42 cellular contexts compared by ENCODE assay signal in the genomic region with DNA sequence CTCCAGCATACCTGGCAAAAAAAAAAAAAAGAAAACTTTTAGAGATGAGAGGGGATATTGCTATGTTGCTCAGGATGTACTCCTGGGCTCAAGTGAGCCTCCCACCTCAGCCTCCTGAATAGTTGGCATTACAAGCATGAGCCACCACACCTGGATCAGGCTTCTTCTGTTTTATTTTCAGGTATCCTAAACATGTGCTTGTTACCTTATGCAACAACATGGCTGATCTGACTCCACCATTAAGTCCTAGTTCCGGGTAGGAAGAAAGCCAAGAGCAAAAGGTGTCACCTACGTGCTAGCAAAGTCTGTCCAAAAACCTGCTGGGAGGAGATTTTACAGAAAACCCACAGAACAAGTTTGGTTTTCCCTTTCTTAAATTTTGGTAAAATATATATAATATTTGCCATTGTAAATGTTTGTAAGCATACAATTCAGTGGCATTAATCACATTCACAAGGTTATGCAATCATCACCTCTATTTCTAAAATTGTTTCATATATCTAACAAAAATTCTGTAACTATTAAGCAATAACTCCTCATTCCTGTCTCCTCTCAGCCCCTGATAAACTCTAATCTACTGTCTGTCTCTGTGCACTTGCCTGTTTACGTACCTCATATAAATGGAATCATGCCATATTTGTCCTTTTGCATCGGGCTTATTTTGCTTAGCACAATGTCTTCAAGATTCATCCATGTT. TPM values are rescaled to one million over a fixed set of nuclear protein-coding genes. Genes with fewer than 3 reads are reported as not detected.
"Had no signal": no experiment of that assay in that cellular context is flagged by ENCODE, and none has a peak within 500 bp of the region (broad histone marks: within the 10 kb centered on the region; RNA-seq: fewer than 3 reads in every experiment).

No MANE protein-coding gene starts in this region.

- H3K4me3 ChIP-seq: adrenal gland, ascending aorta, body of pancreas, breast epithelium, cardiac muscle cell had no signal

- ATAC-seq: activated naive CD4-positive, alpha-beta T cell treated with anti-CD3 and anti-CD28 coated beads, Interleukin-2, amount 50 U/mL, for 72 hours; activated T-cell treated with anti-CD3 and anti-CD28 coated beads, Interleukin-2, amount 50 U/mL, for 4 hours; activated T-cell treated with anti-CD3 and anti-CD28 coated beads, Interleukin-2, amount 50 U/mL, for 72 hours; activated T-helper 17 cell treated with anti-CD3 and anti-CD28 coated beads, Interleukin-2, amount 50 U/mL, for 72 hours; body of pancreas had no signal

- H3K27ac ChIP-seq: adrenal gland, ascending aorta, body of pancreas, brain microvascular endothelial cell, breast epithelium, cardiac muscle cell had no signal

- DNase-seq: activated effector memory CD4-positive, alpha-beta T cell treated with anti-CD3 and anti-CD28 coated beads, Interleukin-2, amount 50 U/mL, for 16 hours; activated effector memory CD4-positive, alpha-beta T cell treated with Interleukin-2 at 50 U/mL for 16 hours; activated gamma-delta T cell; activated gamma-delta T cell treated with Interleukin-2 at 50 U/mL for 16 hours; activated naive CD4-positive, alpha-beta T cell; activated naive CD4-positive, alpha-beta T cell treated with anti-CD3 and anti-CD28 coated beads for 36 hours; activated naive CD4-positive, alpha-beta T cell treated with anti-CD3 and anti-CD28 coated beads, Interleukin-2, amount 10 ng/mL, durations not matched to agents 7 days and 5 days; activated naive CD4-positive, alpha-beta T cell treated with anti-CD3 and anti-CD28 coated beads, Interleukin-2, amount 50 U/mL, for 16 hours; activated naive CD4-positive, alpha-beta T cell treated with Interleukin-2 at 50 U/mL for 16 hours; activated naive CD8-positive, alpha-beta T cell treated with anti-CD3 and anti-CD28 coated beads for 36 hours; activated naive CD8-positive, alpha-beta T cell treated with anti-CD3 and anti-CD28 coated beads, Interleukin-2, amount 10 ng/mL, durations not matched to agents 7 days and 5 days; activated T-cell treated with anti-CD3 and anti-CD28 coated beads, Interleukin-2, amount 50 U/mL, for 1 hour; activated T-cell treated with anti-CD3 and anti-CD28 coated beads, Interleukin-2, amount 50 U/mL, for 24 hours; activated T-cell treated with anti-CD3 and anti-CD28 coated beads, Interleukin-2, amount 50 U/mL, for 4 hours; activated T-cell treated with anti-CD3 and anti-CD28 coated beads, Interleukin-2, amount 50 U/mL, for 48 hours; activated T-cell treated with anti-CD3 and anti-CD28 coated beads, Interleukin-2, amount 50 U/mL, for 72 hours; adrenal gland; amniotic stem cell; amygdala; anterior cingulate cortex; aorta; body of pancreas; brain microvascular endothelial cell; caudate nucleus; central memory CD4-positive, alpha-beta T cell; cerebellar nuclear complex had no signal

- H3K4me1 Mint-ChIP-seq: activated naive CD4-positive, alpha-beta T cell treated with anti-CD3 and anti-CD28 coated beads, Interleukin-2, amount 50 U/mL, for 24 hours; activated naive CD8-positive, alpha-beta T cell treated with anti-CD3 and anti-CD28 coated beads, Interleukin-2, amount 10 ng/mL, durations not matched to agents 7 days and 5 days; activated T-helper 17 cell treated with anti-CD3 and anti-CD28 coated beads, Interleukin-2, amount 50 U/mL, for 72 hours; brain; central memory CD8-positive, alpha-beta T cell had no signal

- H3K27ac Mint-ChIP-seq: activated naive CD4-positive, alpha-beta T cell treated with anti-CD3 and anti-CD28 coated beads for 36 hours; activated naive CD4-positive, alpha-beta T cell treated with anti-CD3 and anti-CD28 coated beads, Interleukin-2, amount 10 ng/mL, durations not matched to agents 7 days and 5 days; activated naive CD4-positive, alpha-beta T cell treated with anti-CD3 and anti-CD28 coated beads, Interleukin-2, amount 50 U/mL, for 24 hours; activated naive CD4-positive, alpha-beta T cell treated with anti-CD3 and anti-CD28 coated beads, Interleukin-2, amount 50 U/mL, for 72 hours; activated naive CD8-positive, alpha-beta T cell; activated naive CD8-positive, alpha-beta T cell treated with anti-CD3 and anti-CD28 coated beads for 36 hours; activated naive CD8-positive, alpha-beta T cell treated with anti-CD3 and anti-CD28 coated beads, Interleukin-2, amount 10 ng/mL, durations not matched to agents 7 days and 5 days; activated T-cell treated with anti-CD3 and anti-CD28 coated beads, Interleukin-2, amount 50 U/mL, for 24 hours; activated T-cell treated with anti-CD3 and anti-CD28 coated beads, Interleukin-2, amount 50 U/mL, for 72 hours; activated T-helper 1 cell treated with anti-CD3 and anti-CD28 coated beads, Interleukin-12 subunit alpha, Interleukin-12 subunit beta, Interleukin-2, Interleukin-4 antibody, amounts not matched to agents 30 ng/mL and 10 ng/mL and 1 ng/mL, durations not matched to agents 14 hours and 24 hours and 36 hours; activated T-helper 17 cell treated with anti-CD3 and anti-CD28 coated beads, Interleukin-2, amount 50 U/mL, for 72 hours; activated T-helper 2 cell treated with anti-CD3 and anti-CD28 coated beads, Interferon-gamma antibody, Interleukin-2, Interleukin-4, amounts not matched to agents 10 μg/mL and 5 μg/mL and 100 μg/mL, durations not matched to agents 14 hours and 24 hours and 36 hours; brain had no signal

- H3K27me3 ChIP-seq: adrenal gland, ascending aorta, body of pancreas, brain microvascular endothelial cell had no signal

- H3K9me3 ChIP-seq: adrenal gland, ascending aorta, body of pancreas, breast epithelium had no signal

- H3K36me3 ChIP-seq: adrenal gland, ascending aorta, brain microvascular endothelial cell, breast epithelium, cardiac muscle cell had no signal

- H3K36me3 Mint-ChIP-seq: activated naive CD4-positive, alpha-beta T cell treated with anti-CD3 and anti-CD28 coated beads, Interleukin-2, amount 10 ng/mL, durations not matched to agents 7 days and 5 days; activated naive CD4-positive, alpha-beta T cell treated with anti-CD3 and anti-CD28 coated beads, Interleukin-2, amount 50 U/mL, for 24 hours; activated naive CD4-positive, alpha-beta T cell treated with anti-CD3 and anti-CD28 coated beads, Interleukin-2, amount 50 U/mL, for 72 hours; activated naive CD8-positive, alpha-beta T cell; activated naive CD8-positive, alpha-beta T cell treated with anti-CD3 and anti-CD28 coated beads for 36 hours; activated naive CD8-positive, alpha-beta T cell treated with anti-CD3 and anti-CD28 coated beads, Interleukin-2, amount 10 ng/mL, durations not matched to agents 7 days and 5 days; brain had no signal

- H3K4me1 ChIP-seq: adrenal gland, ascending aorta, body of pancreas, breast epithelium had no signal

- H3K4me3 Mint-ChIP-seq: activated naive CD4-positive, alpha-beta T cell treated with anti-CD3 and anti-CD28 coated beads for 36 hours; activated naive CD4-positive, alpha-beta T cell treated with anti-CD3 and anti-CD28 coated beads, Interleukin-2, amount 10 ng/mL, durations not matched to agents 7 days and 5 days; activated naive CD4-positive, alpha-beta T cell treated with anti-CD3 and anti-CD28 coated beads, Interleukin-2, amount 50 U/mL, for 24 hours; activated naive CD8-positive, alpha-beta T cell; activated naive CD8-positive, alpha-beta T cell treated with anti-CD3 and anti-CD28 coated beads for 36 hours; activated naive CD8-positive, alpha-beta T cell treated with anti-CD3 and anti-CD28 coated beads, Interleukin-2, amount 10 ng/mL, durations not matched to agents 7 days and 5 days; activated T-cell treated with anti-CD3 and anti-CD28 coated beads, Interleukin-2, amount 50 U/mL, for 24 hours; activated T-cell treated with anti-CD3 and anti-CD28 coated beads, Interleukin-2, amount 50 U/mL, for 4 hours; activated T-cell treated with anti-CD3 and anti-CD28 coated beads, Interleukin-2, amount 50 U/mL, for 72 hours; activated T-helper 1 cell treated with anti-CD3 and anti-CD28 coated beads, Interleukin-12 subunit alpha, Interleukin-12 subunit beta, Interleukin-2, Interleukin-4 antibody, amounts not matched to agents 30 ng/mL and 10 ng/mL and 1 ng/mL, durations not matched to agents 14 hours and 24 hours and 36 hours; activated T-helper 17 cell treated with anti-CD3 and anti-CD28 coated beads, Interleukin-2, amount 50 U/mL, for 72 hours; brain; central memory CD8-positive, alpha-beta T cell had no signal

- H3K9me3 Mint-ChIP-seq: activated naive CD4-positive, alpha-beta T cell treated with anti-CD3 and anti-CD28 coated beads for 36 hours; activated naive CD4-positive, alpha-beta T cell treated with anti-CD3 and anti-CD28 coated beads, Interleukin-2, amount 10 ng/mL, durations not matched to agents 7 days and 5 days; activated naive CD4-positive, alpha-beta T cell treated with anti-CD3 and anti-CD28 coated beads, Interleukin-2, amount 50 U/mL, for 24 hours; activated naive CD8-positive, alpha-beta T cell treated with anti-CD3 and anti-CD28 coated beads for 36 hours; activated naive CD8-positive, alpha-beta T cell treated with anti-CD3 and anti-CD28 coated beads, Interleukin-2, amount 10 ng/mL, durations not matched to agents 7 days and 5 days; activated T-cell treated with anti-CD3 and anti-CD28 coated beads, Interleukin-2, amount 50 U/mL, for 24 hours; activated T-cell treated with anti-CD3 and anti-CD28 coated beads, Interleukin-2, amount 50 U/mL, for 4 hours; activated T-cell treated with anti-CD3 and anti-CD28 coated beads, Interleukin-2, amount 50 U/mL, for 72 hours; activated T-helper 1 cell treated with anti-CD3 and anti-CD28 coated beads, Interleukin-12 subunit alpha, Interleukin-12 subunit beta, Interleukin-2, Interleukin-4 antibody, amounts not matched to agents 30 ng/mL and 10 ng/mL and 1 ng/mL, durations not matched to agents 14 hours and 24 hours and 36 hours; activated T-helper 17 cell treated with anti-CD3 and anti-CD28 coated beads, Interleukin-2, amount 50 U/mL, for 72 hours; activated T-helper 2 cell treated with anti-CD3 and anti-CD28 coated beads, Interferon-gamma antibody, Interleukin-2, Interleukin-4, amounts not matched to agents 10 μg/mL and 5 μg/mL and 100 μg/mL, durations not matched to agents 14 hours and 24 hours and 36 hours; brain; central memory CD8-positive, alpha-beta T cell had no signal

- FAIRE-seq: astrocyte, bronchial epithelial cell had no signal

RNA-seq across cellular contexts. Expression of a gene that starts 9.1 kb away (rescaled TPM):
- total RNA-seq: activated naive CD4-positive, alpha-beta T cell treated with anti-CD3 and anti-CD28 coated beads for 36 hours; activated naive CD4-positive, alpha-beta T cell treated with anti-CD3 and anti-CD28 coated beads, Interleukin-2, amount 50 U/mL, for 72 hours; activated naive CD8-positive, alpha-beta T cell treated with anti-CD3 and anti-CD28 coated beads for 36 hours; activated naive CD8-positive, alpha-beta T cell treated with anti-CD3 and anti-CD28 coated beads, Interleukin-2, amount 10 ng/mL, durations not matched to agents 7 days and 5 days; activated T-cell treated with anti-CD3 and anti-CD28 coated beads, Interleukin-2, amount 50 U/mL, for 4 hours; activated T-cell treated with anti-CD3 and anti-CD28 coated beads, Interleukin-2, amount 50 U/mL, for 72 hours; activated T-helper 1 cell treated with anti-CD3 and anti-CD28 coated beads, Interleukin-12 subunit alpha, Interleukin-12 subunit beta, Interleukin-2, Interleukin-4 antibody, amounts not matched to agents 30 ng/mL and 10 ng/mL and 1 ng/mL, durations not matched to agents 14 hours and 24 hours and 36 hours; activated T-helper 17 cell treated with anti-CD3 and anti-CD28 coated beads, Interleukin-2, amount 50 U/mL, for 72 hours; activated T-helper 2 cell treated with anti-CD3 and anti-CD28 coated beads, Interferon-gamma antibody, Interleukin-2, Interleukin-4, amounts not matched to agents 10 μg/mL and 5 μg/mL and 100 μg/mL, durations not matched to agents 14 hours and 24 hours and 36 hours; aorta; ascending aorta; astrocyte; body of pancreas; breast epithelium; bronchial epithelial cell; cardiac muscle cell; cardiac septum; chondrocyte had no signal
- polyA plus RNA-seq: adipose tissue, aorta, cardiac muscle cell had no signal
